ENCODE assay signal across 1 cellular context in the genomic region with DNA sequence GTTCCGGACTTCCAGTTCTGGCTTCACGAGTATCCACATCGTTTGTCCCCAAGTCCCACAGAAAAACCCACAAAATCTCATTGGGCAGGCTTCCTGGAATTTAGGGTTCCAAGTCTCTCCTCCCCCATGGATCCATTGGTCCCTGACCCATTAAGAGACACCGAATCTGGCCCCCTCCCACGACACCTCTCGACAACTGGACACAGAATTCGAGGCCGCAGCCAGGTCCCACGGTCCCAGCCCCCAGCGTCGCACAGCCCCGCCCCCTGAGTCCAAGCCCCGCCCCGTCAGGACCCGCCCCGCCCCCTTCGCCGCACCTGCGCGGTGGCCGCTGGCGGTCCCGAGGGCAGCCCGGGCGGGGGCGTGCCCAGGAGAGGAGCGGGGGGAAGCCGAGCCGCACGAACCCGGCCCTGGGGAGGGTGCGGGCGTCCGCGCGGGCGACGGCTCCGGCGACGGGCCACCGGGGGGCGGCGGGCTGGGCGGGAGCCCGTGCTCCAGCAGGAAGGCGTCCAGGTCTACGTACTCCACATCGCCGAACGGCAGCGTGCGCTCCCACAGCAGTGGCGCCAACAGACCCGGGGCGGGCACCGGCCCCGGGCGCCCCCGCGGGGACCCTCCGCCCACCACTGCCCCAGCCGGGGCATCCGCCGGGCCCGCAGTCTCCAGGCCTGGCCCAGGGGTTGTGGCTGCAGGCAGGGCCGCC.
TF ChIP-seq lines count a peak whose summit lies in the region.

No MANE protein-coding gene starts in this region.

TF ChIP-seq in GM12878, 131 proteins besides CTCF, POLR2A, EP300 and RAD21 (continues in another document):
- TF ChIP-seq SMARCA5 (IDR thresholded peaks at IDR 0.05) (peak; percentile 51; the same call in 1 of the 2 replicates), ZBED1 (IDR thresholded peaks at IDR 0.05; ENCODE audit: borderline replicate concordance) (no peak), ZNF24 (IDR thresholded peaks at IDR 0.05) (0 out of 2 replicates have a peak, but pooled peaks have one; percentile 31), SMAD1 (IDR thresholded peaks at IDR 0.05; ENCODE audit: low read depth, partially characterized antibody) (peak; percentile 46), EGR1 (IDR thresholded peaks at IDR 0.05; ENCODE audit: borderline replicate concordance in 1 of 2, low read depth in 2 of 2, low read length in 2 of 2) (peak in 1 of 2 experiments; percentile 90; a peak in 2 of 3 replicates), BHLHE40 (IDR thresholded peaks at IDR 0.05; ENCODE audit: borderline replicate concordance in 1 of 2, low read depth in 2 of 2, low read length in 1 of 2) (peak; percentile 39 to 83; a peak in 2 of 4 replicates), GATAD2B (conservative IDR thresholded peaks at IDR 0.05; ENCODE audit: low read depth) (0 out of 2 replicates have a peak, but pooled peaks have one; percentile 67), SUPT20H (IDR thresholded peaks at IDR 0.05; ENCODE audit: borderline replicate concordance, control insufficient read depth, low read depth, low read length) (no peak), IKZF1 (conservative IDR thresholded peaks at IDR 0.05) (peak; percentile 12; the same call in 1 of the 2 replicates), NRF1 (conservative IDR thresholded peaks at IDR 0.05; ENCODE audit: low read depth, low read length) (peak; percentile 46), CEBPB (IDR thresholded peaks at IDR 0.05; ENCODE audit: borderline replicate concordance in 1 of 2, low read depth in 2 of 2, low read length in 2 of 2) (no peak), FOXM1 (IDR thresholded peaks at IDR 0.05; ENCODE audit: low read depth, low read length) (no peak), NFXL1 (IDR thresholded peaks at IDR 0.05; ENCODE audit: borderline replicate concordance) (peak; percentile 79; the same call in 1 of the 2 replicates), MXI1 (IDR thresholded peaks at IDR 0.05; ENCODE audit: low read depth, low read length) (0 out of 2 replicates have a peak, but pooled peaks have one; percentile 30), CHD2 (IDR thresholded peaks at IDR 0.05; ENCODE audit: borderline replicate concordance, low read depth, low read length) (no peak), NR2F1 (conservative IDR thresholded peaks at IDR 0.05) (peak; percentile 59; the same call in 1 of the 2 replicates), NFIC (IDR thresholded peaks at IDR 0.05; ENCODE audit: low read depth, low read length) (no peak), LARP7 (IDR thresholded peaks at IDR 0.05) (peak; percentile 77), SRF (IDR thresholded peaks at IDR 0.05; ENCODE audit: low read depth in 2 of 2, low read length in 2 of 2) (no peak), DPF2 (IDR thresholded peaks at IDR 0.05) (peak; percentile 82), FOS (IDR thresholded peaks at IDR 0.05; ENCODE audit: borderline replicate concordance, extremely low read depth, insufficient read length) (no peak), MYB (IDR thresholded peaks at IDR 0.05; ENCODE audit: borderline replicate concordance, low read depth, low read length) (no peak), BRCA1 (IDR thresholded peaks at IDR 0.05; ENCODE audit: low read depth, low read length) (no peak), STAT1 (conservative IDR thresholded peaks at IDR 0.05) (no peak), NR2C2 (IDR thresholded peaks at IDR 0.05; ENCODE audit: borderline replicate concordance, control insufficient read depth, insufficient read length, low read depth) (no peak), ZNF207 (IDR thresholded peaks at IDR 0.05; ENCODE audit: borderline replicate concordance) (0 out of 2 replicates have a peak, but pooled peaks have one; percentile 54), NBN (IDR thresholded peaks at IDR 0.05) (no peak), SIN3A (IDR thresholded peaks at IDR 0.05; ENCODE audit: low read depth, low read length) (no peak), BACH1 (IDR thresholded peaks at IDR 0.05; ENCODE audit: borderline replicate concordance) (peak; percentile 55), ETV6 (conservative IDR thresholded peaks at IDR 0.05 in 1 of 2, IDR thresholded peaks at IDR 0.05 in 1 of 2; ENCODE audit: borderline replicate concordance in 1 of 2, low read depth in 1 of 2) (no peak), KAT2A (conservative IDR thresholded peaks at IDR 0.05; ENCODE audit: control insufficient read depth, low read depth, low read length) (no peak), ZNF274 (IDR thresholded peaks at IDR 0.05; ENCODE audit: insufficient read depth, insufficient read length) (no peak), CREB1 (IDR thresholded peaks at IDR 0.05; ENCODE audit: low read depth) (no peak), ZSCAN29 (IDR thresholded peaks at IDR 0.05) (no peak)
- TF ChIP-seq, protein P1, sequence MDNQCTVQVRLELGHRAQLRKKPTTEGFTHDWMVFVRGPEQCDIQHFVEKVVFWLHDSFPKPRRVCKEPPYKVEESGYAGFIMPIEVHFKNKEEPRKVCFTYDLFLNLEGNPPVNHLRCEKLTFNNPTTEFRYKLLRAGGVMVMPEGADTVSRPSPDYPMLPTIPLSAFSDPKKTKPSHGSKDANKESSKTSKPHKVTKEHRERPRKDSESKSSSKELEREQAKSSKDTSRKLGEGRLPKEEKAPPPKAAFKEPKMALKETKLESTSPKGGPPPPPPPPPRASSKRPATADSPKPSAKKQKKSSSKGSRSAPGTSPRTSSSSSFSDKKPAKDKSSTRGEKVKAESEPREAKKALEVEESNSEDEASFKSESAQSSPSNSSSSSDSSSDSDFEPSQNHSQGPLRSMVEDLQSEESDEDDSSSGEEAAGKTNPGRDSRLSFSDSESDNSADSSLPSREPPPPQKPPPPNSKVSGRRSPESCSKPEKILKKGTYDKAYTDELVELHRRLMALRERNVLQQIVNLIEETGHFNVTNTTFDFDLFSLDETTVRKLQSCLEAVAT (IDR thresholded peaks at IDR 0.05): peak; percentile 47; the same call in 1 of the 2 replicates
- TF ChIP-seq, protein P2, sequence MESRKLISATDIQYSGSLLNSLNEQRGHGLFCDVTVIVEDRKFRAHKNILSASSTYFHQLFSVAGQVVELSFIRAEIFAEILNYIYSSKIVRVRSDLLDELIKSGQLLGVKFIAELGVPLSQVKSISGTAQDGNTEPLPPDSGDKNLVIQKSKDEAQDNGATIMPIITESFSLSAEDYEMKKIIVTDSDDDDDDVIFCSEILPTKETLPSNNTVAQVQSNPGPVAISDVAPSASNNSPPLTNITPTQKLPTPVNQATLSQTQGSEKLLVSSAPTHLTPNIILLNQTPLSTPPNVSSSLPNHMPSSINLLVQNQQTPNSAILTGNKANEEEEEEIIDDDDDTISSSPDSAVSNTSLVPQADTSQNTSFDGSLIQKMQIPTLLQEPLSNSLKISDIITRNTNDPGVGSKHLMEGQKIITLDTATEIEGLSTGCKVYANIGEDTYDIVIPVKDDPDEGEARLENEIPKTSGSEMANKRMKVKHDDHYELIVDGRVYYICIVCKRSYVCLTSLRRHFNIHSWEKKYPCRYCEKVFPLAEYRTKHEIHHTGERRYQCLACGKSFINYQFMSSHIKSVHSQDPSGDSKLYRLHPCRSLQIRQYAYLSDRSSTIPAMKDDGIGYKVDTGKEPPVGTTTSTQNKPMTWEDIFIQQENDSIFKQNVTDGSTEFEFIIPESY (IDR thresholded peaks at IDR 0.05): no peak
- TF ChIP-seq, protein P3, sequence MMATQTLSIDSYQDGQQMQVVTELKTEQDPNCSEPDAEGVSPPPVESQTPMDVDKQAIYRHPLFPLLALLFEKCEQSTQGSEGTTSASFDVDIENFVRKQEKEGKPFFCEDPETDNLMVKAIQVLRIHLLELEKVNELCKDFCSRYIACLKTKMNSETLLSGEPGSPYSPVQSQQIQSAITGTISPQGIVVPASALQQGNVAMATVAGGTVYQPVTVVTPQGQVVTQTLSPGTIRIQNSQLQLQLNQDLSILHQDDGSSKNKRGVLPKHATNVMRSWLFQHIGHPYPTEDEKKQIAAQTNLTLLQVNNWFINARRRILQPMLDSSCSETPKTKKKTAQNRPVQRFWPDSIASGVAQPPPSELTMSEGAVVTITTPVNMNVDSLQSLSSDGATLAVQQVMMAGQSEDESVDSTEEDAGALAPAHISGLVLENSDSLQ (IDR thresholded peaks at IDR 0.05): no peak
- TF ChIP-seq, protein P4, sequence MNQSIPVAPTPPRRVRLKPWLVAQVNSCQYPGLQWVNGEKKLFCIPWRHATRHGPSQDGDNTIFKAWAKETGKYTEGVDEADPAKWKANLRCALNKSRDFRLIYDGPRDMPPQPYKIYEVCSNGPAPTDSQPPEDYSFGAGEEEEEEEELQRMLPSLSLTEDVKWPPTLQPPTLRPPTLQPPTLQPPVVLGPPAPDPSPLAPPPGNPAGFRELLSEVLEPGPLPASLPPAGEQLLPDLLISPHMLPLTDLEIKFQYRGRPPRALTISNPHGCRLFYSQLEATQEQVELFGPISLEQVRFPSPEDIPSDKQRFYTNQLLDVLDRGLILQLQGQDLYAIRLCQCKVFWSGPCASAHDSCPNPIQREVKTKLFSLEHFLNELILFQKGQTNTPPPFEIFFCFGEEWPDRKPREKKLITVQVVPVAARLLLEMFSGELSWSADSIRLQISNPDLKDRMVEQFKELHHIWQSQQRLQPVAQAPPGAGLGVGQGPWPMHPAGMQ (IDR thresholded peaks at IDR 0.05; ENCODE audit: borderline replicate concordance): no peak
- TF ChIP-seq, protein P5, sequence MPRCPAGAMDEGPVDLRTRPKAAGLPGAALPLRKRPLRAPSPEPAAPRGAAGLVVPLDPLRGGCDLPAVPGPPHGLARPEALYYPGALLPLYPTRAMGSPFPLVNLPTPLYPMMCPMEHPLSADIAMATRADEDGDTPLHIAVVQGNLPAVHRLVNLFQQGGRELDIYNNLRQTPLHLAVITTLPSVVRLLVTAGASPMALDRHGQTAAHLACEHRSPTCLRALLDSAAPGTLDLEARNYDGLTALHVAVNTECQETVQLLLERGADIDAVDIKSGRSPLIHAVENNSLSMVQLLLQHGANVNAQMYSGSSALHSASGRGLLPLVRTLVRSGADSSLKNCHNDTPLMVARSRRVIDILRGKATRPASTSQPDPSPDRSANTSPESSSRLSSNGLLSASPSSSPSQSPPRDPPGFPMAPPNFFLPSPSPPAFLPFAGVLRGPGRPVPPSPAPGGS (IDR thresholded peaks at IDR 0.05; ENCODE audit: borderline replicate concordance, insufficient read depth, low read depth, low read length, poor library complexity, severe bottlenecking): peak; percentile 7
- TF ChIP-seq, protein P6, sequence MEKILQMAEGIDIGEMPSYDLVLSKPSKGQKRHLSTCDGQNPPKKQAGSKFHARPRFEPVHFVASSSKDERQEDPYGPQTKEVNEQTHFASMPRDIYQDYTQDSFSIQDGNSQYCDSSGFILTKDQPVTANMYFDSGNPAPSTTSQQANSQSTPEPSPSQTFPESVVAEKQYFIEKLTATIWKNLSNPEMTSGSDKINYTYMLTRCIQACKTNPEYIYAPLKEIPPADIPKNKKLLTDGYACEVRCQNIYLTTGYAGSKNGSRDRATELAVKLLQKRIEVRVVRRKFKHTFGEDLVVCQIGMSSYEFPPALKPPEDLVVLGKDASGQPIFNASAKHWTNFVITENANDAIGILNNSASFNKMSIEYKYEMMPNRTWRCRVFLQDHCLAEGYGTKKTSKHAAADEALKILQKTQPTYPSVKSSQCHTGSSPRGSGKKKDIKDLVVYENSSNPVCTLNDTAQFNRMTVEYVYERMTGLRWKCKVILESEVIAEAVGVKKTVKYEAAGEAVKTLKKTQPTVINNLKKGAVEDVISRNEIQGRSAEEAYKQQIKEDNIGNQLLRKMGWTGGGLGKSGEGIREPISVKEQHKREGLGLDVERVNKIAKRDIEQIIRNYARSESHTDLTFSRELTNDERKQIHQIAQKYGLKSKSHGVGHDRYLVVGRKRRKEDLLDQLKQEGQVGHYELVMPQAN (conservative IDR thresholded peaks at IDR 0.05): peak; percentile 71
- TF ChIP-seq, protein P7, sequence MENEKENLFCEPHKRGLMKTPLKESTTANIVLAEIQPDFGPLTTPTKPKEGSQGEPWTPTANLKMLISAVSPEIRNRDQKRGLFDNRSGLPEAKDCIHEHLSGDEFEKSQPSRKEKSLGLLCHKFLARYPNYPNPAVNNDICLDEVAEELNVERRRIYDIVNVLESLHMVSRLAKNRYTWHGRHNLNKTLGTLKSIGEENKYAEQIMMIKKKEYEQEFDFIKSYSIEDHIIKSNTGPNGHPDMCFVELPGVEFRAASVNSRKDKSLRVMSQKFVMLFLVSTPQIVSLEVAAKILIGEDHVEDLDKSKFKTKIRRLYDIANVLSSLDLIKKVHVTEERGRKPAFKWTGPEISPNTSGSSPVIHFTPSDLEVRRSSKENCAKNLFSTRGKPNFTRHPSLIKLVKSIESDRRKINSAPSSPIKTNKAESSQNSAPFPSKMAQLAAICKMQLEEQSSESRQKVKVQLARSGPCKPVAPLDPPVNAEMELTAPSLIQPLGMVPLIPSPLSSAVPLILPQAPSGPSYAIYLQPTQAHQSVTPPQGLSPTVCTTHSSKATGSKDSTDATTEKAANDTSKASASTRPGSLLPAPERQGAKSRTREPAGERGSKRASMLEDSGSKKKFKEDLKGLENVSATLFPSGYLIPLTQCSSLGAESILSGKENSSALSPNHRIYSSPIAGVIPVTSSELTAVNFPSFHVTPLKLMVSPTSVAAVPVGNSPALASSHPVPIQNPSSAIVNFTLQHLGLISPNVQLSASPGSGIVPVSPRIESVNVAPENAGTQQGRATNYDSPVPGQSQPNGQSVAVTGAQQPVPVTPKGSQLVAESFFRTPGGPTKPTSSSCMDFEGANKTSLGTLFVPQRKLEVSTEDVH (IDR thresholded peaks at IDR 0.05; ENCODE audit: low read depth, partially characterized antibody): no peak
- TF ChIP-seq, protein P8, sequence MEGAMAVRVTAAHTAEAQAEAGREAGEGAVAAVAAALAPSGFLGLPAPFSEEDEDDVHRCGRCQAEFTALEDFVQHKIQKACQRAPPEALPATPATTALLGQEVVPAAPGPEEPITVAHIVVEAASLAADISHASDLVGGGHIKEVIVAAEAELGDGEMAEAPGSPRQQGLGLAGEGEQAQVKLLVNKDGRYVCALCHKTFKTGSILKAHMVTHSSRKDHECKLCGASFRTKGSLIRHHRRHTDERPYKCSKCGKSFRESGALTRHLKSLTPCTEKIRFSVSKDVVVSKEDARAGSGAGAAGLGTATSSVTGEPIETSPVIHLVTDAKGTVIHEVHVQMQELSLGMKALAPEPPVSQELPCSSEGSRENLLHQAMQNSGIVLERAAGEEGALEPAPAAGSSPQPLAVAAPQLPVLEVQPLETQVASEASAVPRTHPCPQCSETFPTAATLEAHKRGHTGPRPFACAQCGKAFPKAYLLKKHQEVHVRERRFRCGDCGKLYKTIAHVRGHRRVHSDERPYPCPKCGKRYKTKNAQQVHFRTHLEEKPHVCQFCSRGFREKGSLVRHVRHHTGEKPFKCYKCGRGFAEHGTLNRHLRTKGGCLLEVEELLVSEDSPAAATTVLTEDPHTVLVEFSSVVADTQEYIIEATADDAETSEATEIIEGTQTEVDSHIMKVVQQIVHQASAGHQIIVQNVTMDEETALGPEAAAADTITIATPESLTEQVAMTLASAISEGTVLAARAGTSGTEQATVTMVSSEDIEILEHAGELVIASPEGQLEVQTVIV (IDR thresholded peaks at IDR 0.05; ENCODE audit: borderline replicate concordance, partially characterized antibody): no peak
- TF ChIP-seq, protein P9, sequence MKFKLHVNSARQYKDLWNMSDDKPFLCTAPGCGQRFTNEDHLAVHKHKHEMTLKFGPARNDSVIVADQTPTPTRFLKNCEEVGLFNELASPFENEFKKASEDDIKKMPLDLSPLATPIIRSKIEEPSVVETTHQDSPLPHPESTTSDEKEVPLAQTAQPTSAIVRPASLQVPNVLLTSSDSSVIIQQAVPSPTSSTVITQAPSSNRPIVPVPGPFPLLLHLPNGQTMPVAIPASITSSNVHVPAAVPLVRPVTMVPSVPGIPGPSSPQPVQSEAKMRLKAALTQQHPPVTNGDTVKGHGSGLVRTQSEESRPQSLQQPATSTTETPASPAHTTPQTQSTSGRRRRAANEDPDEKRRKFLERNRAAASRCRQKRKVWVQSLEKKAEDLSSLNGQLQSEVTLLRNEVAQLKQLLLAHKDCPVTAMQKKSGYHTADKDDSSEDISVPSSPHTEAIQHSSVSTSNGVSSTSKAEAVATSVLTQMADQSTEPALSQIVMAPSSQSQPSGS (IDR thresholded peaks at IDR 0.05; ENCODE audit: low read length): no peak
